8 cellular contexts compared by ENCODE assay signal in the genomic region with DNA sequence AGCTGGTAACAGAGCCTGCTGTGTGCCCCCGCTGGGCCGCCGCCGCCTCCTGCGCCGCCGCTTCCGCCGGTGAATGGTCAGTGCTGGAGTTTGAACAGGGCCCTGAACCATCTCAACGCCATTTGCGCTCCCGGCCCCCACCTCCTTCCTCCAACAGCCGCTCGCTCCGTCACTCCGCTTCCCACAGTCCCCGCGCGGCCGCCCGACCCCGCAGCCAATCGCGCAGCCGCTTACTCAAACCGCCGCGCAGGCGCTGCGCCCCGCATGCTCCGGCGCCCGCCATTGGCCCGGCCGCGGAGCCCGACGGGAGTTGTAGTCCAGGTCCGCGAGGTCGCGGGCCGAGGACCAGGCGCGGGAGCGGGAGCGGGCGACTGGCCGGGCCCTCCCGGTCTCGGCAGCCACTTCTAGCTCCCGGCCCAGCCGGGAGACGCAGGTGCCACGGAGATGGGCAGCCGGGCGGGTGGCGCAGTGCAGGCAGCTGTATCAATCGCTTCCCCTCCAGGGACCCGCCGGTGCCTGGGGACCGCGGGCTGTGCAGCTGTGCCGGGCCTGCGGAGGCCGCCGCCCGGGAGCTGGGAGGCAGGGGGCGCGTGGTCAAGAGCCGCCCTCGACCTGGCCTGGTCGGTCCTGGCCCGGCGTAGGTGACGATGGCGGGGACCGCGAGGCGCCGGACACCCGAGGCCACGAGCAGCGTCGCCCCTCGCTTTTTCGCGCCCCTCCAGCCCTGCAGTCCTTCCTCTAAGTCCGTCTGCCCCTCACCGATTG. TPM values are rescaled to one million over a fixed set of nuclear protein-coding genes. Genes with fewer than 3 reads are reported as not detected.
DNase-seq lines count a peak whose midpoint lies in the region; ATAC-seq, FAIRE-seq and TF ChIP-seq lines count a peak whose summit lies in the region.

Gene WAPL, minus strand, starts transcription at position 173 of the 765 bp plus-strand sequence. CDS start 3,723 bp downstream, outside the sequence.

- H3K9me3 ChIP-seq in ascending aorta (no peaks in the 10 kb centered on the region), right cardiac atrium (ENCODE audit: control insufficient read depth, low read length) (no peaks in the 10 kb centered on the region)

- under 1% methylated on average over 91 of the region's 91 CpGs for WGBS in right cardiac atrium

- H3K36me3 ChIP-seq in ascending aorta: peaks cover 6 to 9% of the 10 kb centered on the region in 2 donors

- peak within 1 kb of the TSS; percentile 93 for H3K4me3 Mint-ChIP-seq in T-helper 2 cell treated with Interferon-gamma antibody and Interleukin-4, amounts not matched to agents 5 μg/mL and 100 μg/mL, for 36 hours

- H3K27me3 Mint-ChIP-seq in T-helper 2 cell treated with Interferon-gamma antibody and Interleukin-4, amounts not matched to agents 5 μg/mL and 100 μg/mL, for 36 hours (ENCODE audit: low read depth): no peaks in the 10 kb centered on the region

- H3K4me1 ChIP-seq in ascending aorta (peaks cover 5 to 30% of the 10 kb centered on the region in 2 donors), right cardiac atrium (ENCODE audit: control insufficient read depth, insufficient read depth, low read length) (peaks cover 2% of the 10 kb centered on the region)

- FAIRE-seq in GM18507 (lab: Jason Lieb, UNC) (peak; percentile 84), urothelium cell line (lab: Jason Lieb, UNC) (peak; percentile 77)

- DNase-seq in GM18507 (ENCODE audit: extremely low spot score, insufficient read length, low read depth) (peak; percentile 96), NCI-H187 treated with DMSO at 0.1 percent for 48 hours (lab: John Stamatoyannopoulos, UW) (peak; percentile 9), ascending aorta (ENCODE audit: low spot score in 2 of 2) (peak; percentile 87 to 97), right cardiac atrium (peak; percentile 96 to 98 (median 98)), pulmonary artery endothelial cell (ENCODE audit: low read depth, low spot score) (peak; percentile 75), urothelium cell line (ENCODE audit: low spot score) (peak; percentile 98)
- peak; percentile 96 for DNase-seq in T-helper 2 cell treated with Interferon-gamma antibody and Interleukin-4, amounts not matched to agents 5 μg/mL and 100 μg/mL, for 36 hours (ENCODE audit: low spot score)

- TF ChIP-seq CTCF in ascending aorta (IDR thresholded peaks at IDR 0.05): no peak

- H3K27ac Mint-ChIP-seq in T-helper 2 cell treated with Interferon-gamma antibody and Interleukin-4, amounts not matched to agents 5 μg/mL and 100 μg/mL, for 36 hours: peak within 1 kb of the TSS; percentile 92

- intact Hi-C loops in ascending aorta (cut with DNase I) (loop anchor here (1.0 to 10.0 kb wide), 4 partner anchors 122 to 433 kb away; partner anchors contain the start of genes LDB3, MMRN2 and SNCG), right cardiac atrium (cut with DNase I) (no loop called here)

- no peaks in the 10 kb centered on the region for H3K27me3 ChIP-seq in ascending aorta
- H3K27me3 ChIP-seq in right cardiac atrium (ENCODE audit: control insufficient read depth, insufficient read depth): no peaks in the 10 kb centered on the region

- no peaks in the 10 kb centered on the region for H3K9me3 Mint-ChIP-seq in T-helper 2 cell treated with Interferon-gamma antibody and Interleukin-4, amounts not matched to agents 5 μg/mL and 100 μg/mL, for 36 hours

- peaks cover 49% of the 10 kb centered on the region for H3K4me1 Mint-ChIP-seq in T-helper 2 cell treated with Interferon-gamma antibody and Interleukin-4, amounts not matched to agents 5 μg/mL and 100 μg/mL, for 36 hours (ENCODE audit: low read depth)

- peak within 1 kb of the TSS; percentile 92 to 93 for H3K4me3 ChIP-seq in ascending aorta
- H3K4me3 ChIP-seq in right cardiac atrium (ENCODE audit: low read length): peak within 1 kb of the TSS; percentile 86

- ATAC-seq in HG02970 (IDR thresholded peaks at IDR 0.05; ENCODE audit: low FRiP score, unreplicated experiment) (peak; percentile 91), right cardiac atrium (peak; percentile 99)

- peaks cover 25% of the 10 kb centered on the region for H3K36me3 Mint-ChIP-seq in T-helper 2 cell treated with Interferon-gamma antibody and Interleukin-4, amounts not matched to agents 5 μg/mL and 100 μg/mL, for 36 hours (ENCODE audit: low read depth)

- H3K27ac ChIP-seq in ascending aorta (peak within 1 kb of the TSS; percentile 96 to 97), right cardiac atrium (ENCODE audit: low read length) (peak within 1 kb of the TSS; percentile 83)

RNA-seq across cellular contexts. Expression of gene WAPL, which starts in this region (rescaled TPM):
- total RNA-seq in ascending aorta (14.7 TPM), right cardiac atrium (10 to 100 TPM; 21.9 to 26.7 (median 22.9) TPM), pulmonary artery endothelial cell (53.0 and 60.7 TPM in 2 replicates)
- 10.9 TPM for polyA plus RNA-seq in right cardiac atrium

Comparison
In these comparisons a context has a peak if more than half of its experiments do, and no peak if none do; other contexts are left out.
1. Peak in every context shown above with its lines: DNase-seq, ATAC-seq, H3K4me3 ChIP-seq and H3K27ac ChIP-seq.
2. DNase-seq: peak in every context shown above with its lines; median percentile 98 in right cardiac atrium; 98 in urothelium cell line; 96 in GM18507; 96 in T-helper 2 cell treated with Interferon-gamma antibody and Interleukin-4, amounts not matched to agents 5 μg/mL and 100 μg/mL, for 36 hours; 92 in ascending aorta; 75 in pulmonary artery endothelial cell; 9 in NCI-H187 treated with DMSO at 0.1 percent for 48 hours.